ENCODE assay signal across 13 cellular contexts in genomic region chr3:177146646-177147045, GRCh38. TPM values are rescaled to one million over a fixed set of nuclear protein-coding genes. Genes with fewer than 3 reads are reported as not detected.
DNase-seq lines count a peak whose midpoint lies in the region; ATAC-seq and TF ChIP-seq lines count a peak whose summit lies in the region.
"Had no signal": no experiment of that assay in that cellular context is flagged by ENCODE, and none has a peak within 500 bp of the region (broad histone marks: within the 10 kb centered on the region; RNA-seq: fewer than 3 reads in every experiment).

No MANE protein-coding gene starts in this region.

- H3K4me3 ChIP-seq in AG10803 (ENCODE audit: low read length) (no peak overlapping the region), fibroblast of villous mesenchyme (ENCODE audit: low read depth, low read length) (no peak overlapping the region)
- H3K4me3 ChIP-seq: lung, prostate gland, stomach had no signal

- TF ChIP-seq CTCF in AG10803 (conservative IDR thresholded peaks at IDR 0.05; ENCODE audit: low read length) = no peak
- no peak for TF ChIP-seq CTCF in VCaP (conservative IDR thresholded peaks at IDR 0.05)
- TF ChIP-seq CTCF in fibroblast of villous mesenchyme (IDR thresholded peaks at IDR 0.05; ENCODE audit: insufficient read depth, low read depth, low read length) = no peak

- no peak for ATAC-seq in GM21529 (IDR thresholded peaks at IDR 0.05; ENCODE audit: unreplicated experiment)
- no peak for ATAC-seq in HG03460 (IDR thresholded peaks at IDR 0.05; ENCODE audit: unreplicated experiment)
- ATAC-seq: HCT116 had no signal

- DNase-seq in AG10803 (ENCODE audit: low read depth) (peak; percentile 65), GM03348 (ENCODE audit: low spot score) (peak; percentile 48), fibroblast of villous mesenchyme (ENCODE audit: low read depth) (peak; percentile 38), NCI-H2171 (lab: John Stamatoyannopoulos, UW) (no peak)
- no peak for DNase-seq in stimulated activated CD8-positive, alpha-beta memory T cell treated with anti-CD3 and anti-CD28 coated beads, Interleukin-4, amount 100 ng/mL, for 48 hours
- DNase-seq: NCI-H1436, stomach had no signal

- H3K27ac ChIP-seq in VCaP = peak overlapping the region; percentile 59; the same call in 1 of the 2 replicates
- H3K27ac ChIP-seq: prostate gland, stomach had no signal

RNA-seq across cellular contexts. Expression of gene TBL1XR1, which starts 50.6 kb away (rescaled TPM):
- 107 and 161 TPM in 2 replicates for total RNA-seq in fibroblast of villous mesenchyme

Comparison
In these comparisons a context has a peak if more than half of its experiments do, and no peak if none do; other contexts are left out.
1. DNase-seq: peak in AG10803 (single experiment), GM03348 (single experiment) and fibroblast of villous mesenchyme (single experiment); none in stimulated activated CD8-positive, alpha-beta memory T cell treated with anti-CD3 and anti-CD28 coated beads, Interleukin-4, amount 100 ng/mL, for 48 hours (single experiment) and NCI-H2171 (single experiment).